In the genomic region with DNA sequence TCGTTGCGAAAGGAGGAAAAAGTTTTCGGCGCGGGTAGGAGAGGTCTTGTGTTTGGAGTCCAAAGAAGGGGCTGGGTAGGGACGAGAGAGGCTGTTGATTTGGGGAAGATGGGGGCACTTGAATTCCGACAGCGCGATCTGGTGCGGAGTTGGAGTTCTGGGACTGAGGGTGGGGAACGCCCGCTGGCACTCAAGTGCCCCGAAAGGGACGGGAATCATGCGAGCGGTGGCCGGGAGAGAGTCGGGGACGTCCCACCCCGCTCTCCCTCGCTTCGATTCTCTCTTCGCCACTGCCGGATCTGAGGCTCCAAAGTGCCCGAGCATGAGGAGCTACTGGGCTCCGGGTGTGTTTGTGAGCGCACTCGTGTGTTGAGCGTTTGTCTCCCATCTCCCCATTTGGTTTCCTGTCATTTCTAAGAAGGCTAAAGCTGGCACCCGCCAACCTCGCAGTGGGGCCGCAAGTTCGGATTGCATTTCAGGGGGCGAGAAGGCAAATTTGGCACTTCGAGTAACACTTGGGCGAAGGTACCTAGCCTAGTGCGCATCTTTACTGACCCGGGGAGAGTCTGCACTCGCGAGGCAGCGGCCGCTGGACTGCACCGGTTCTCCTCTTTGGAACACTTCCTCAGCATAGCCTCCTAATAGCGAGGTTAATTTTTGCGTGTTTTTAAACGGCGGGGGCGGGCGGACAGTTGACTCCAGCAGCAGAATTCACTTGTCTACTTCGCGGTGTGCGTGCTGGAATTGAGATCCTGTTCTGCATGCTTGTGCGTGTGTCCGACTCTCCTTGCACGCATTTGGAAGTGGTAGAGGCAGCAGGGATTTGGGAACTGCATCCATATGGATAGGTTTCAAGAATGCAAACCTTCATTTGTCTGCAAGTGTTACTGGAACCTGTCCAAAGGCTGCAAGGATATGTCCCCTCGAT, we compare ENCODE assay signal across 9 cellular contexts. TPM values are rescaled to one million over a fixed set of nuclear protein-coding genes. Genes with fewer than 3 reads are reported as not detected.
DNase-seq lines count a peak whose midpoint lies in the region; ATAC-seq, FAIRE-seq and TF ChIP-seq lines count a peak whose summit lies in the region.
"Had no signal": no experiment of that assay in that cellular context is flagged by ENCODE, and none has a peak within 500 bp of the region (broad histone marks: within the 10 kb centered on the region; RNA-seq: fewer than 3 reads in every experiment).

No MANE protein-coding gene starts in this region.

- H3K27me3 Mint-ChIP-seq in MCF 10A (ENCODE audit: insufficient read depth, unreplicated experiment) (peaks cover 54% of the 10 kb centered on the region), mesothelial cell of epicardium (ENCODE audit: low read depth) (peaks cover 88% of the 10 kb centered on the region)

- H3K4me1 Mint-ChIP-seq in MCF 10A (ENCODE audit: insufficient read depth, unreplicated experiment) (peaks cover 26% of the 10 kb centered on the region), mesothelial cell of epicardium (peaks cover 26% of the 10 kb centered on the region)

- POLR2A ChIA-PET in MCF 10A (lab: Yijun Ruan, JAX), result interaction anchor here (0.6 to 1.4 kb wide), 2 partner anchors 28 to 95 kb away, joined by 3 to 4 read pairs; no protein-coding TSS in a partner anchor

- H3K4me3 Mint-ChIP-seq in MCF 10A (ENCODE audit: unreplicated experiment) (peak overlapping the region; percentile 89), mesothelial cell of epicardium (peak overlapping the region; percentile 92)
- H3K4me3 Mint-ChIP-seq: activated B cell treated with CpG ODN at 0.5 μM for 24 hours had no signal

- no peak overlapping the region for H3K27ac Mint-ChIP-seq in MCF 10A (ENCODE audit: low read depth, unreplicated experiment)
- H3K27ac Mint-ChIP-seq in mesothelial cell of epicardium, result peak overlapping the region; percentile 75
- H3K27ac Mint-ChIP-seq: activated B cell treated with CpG ODN at 0.5 μM for 24 hours had no signal

- H3K9me3 Mint-ChIP-seq in MCF 10A (ENCODE audit: unreplicated experiment) (no peaks in the 10 kb centered on the region), mesothelial cell of epicardium (no peaks in the 10 kb centered on the region)
- H3K9me3 Mint-ChIP-seq: activated B cell treated with CpG ODN at 0.5 μM for 24 hours had no signal

- intact Hi-C loops in MCF 10A (cut with micrococcal nuclease), result loop anchor here (2.0 kb wide), 1 partner anchor 427 kb away; no protein-coding TSS in a partner anchor

- CTCF ChIA-PET in MCF 10A (lab: Yijun Ruan, JAX), result interaction anchor here (0.6 to 1.6 kb wide), 5 partner anchors 7 to 565 kb away, joined by 3 to 7 read pairs (median 5); no protein-coding TSS in a partner anchor

- no peaks in the 10 kb centered on the region for H3K36me3 Mint-ChIP-seq in MCF 10A (ENCODE audit: insufficient read depth, unreplicated experiment)
- no peaks in the 10 kb centered on the region for H3K36me3 Mint-ChIP-seq in mesothelial cell of epicardium

- TF ChIP-seq CTCF in MCF 10A (IDR thresholded peaks at IDR 0.05; ENCODE audit: unreplicated experiment), result no peak
- TF ChIP-seq CTCF in mesothelial cell of epicardium (IDR thresholded peaks at IDR 0.05; ENCODE audit: unreplicated experiment), result no peak

- peak; percentile 22 for DNase-seq in stimulated activated CD4-positive, alpha-beta T cell treated with anti-CD3 and anti-CD28 coated beads, Interleukin-15, amount 100 ng/mL, for 24 hours
- DNase-seq in stimulated activated CD4-positive, alpha-beta T cell treated with anti-CD3 and anti-CD28 coated beads, Interleukin-4, amount 100 ng/mL, for 1 hour, result no peak
- DNase-seq in MCF 10A (ENCODE audit: unreplicated experiment), result peak; percentile 50
- DNase-seq in mesothelial cell of epicardium (ENCODE audit: low spot score in 2 of 2, unreplicated experiment in 2 of 2), result peak; percentile 20 to 47
- no peak for DNase-seq in urothelium cell line (ENCODE audit: low spot score)
- no peak for DNase-seq in GF-D8 (lab: John Stamatoyannopoulos, UW)
- DNase-seq in inferior parietal cortex (ENCODE audit: extremely low spot score), result no peak
- DNase-seq: activated B cell treated with CpG ODN at 0.5 μM for 24 hours had no signal

- BruUV-seq in MCF 10A (replicated peaks; lab: Mats Ljungman, UMichigan), result no TSS peak

- no peak for ATAC-seq in GM19351 (IDR thresholded peaks at IDR 0.05; ENCODE audit: unreplicated experiment)

- FAIRE-seq in urothelium cell line (lab: Jason Lieb, UNC), result no peak

RNA-seq across cellular contexts. Expression of a gene that starts 1.2 kb away (rescaled TPM):
- total RNA-seq in MCF 10A (2022) (0.56 and 0.71 TPM in 2 replicates), mesothelial cell of epicardium (5.4 to 6.9 TPM (median 6.4 TPM) in 3 replicates)
- total RNA-seq: activated B cell treated with CpG ODN at 0.5 μM for 24 hours had no signal

Comparison
In these comparisons a context has a peak if more than half of its experiments do, and no peak if none do; other contexts are left out.
1. DNase-seq: peak in stimulated activated CD4-positive, alpha-beta T cell treated with anti-CD3 and anti-CD28 coated beads, Interleukin-15, amount 100 ng/mL, for 24 hours (single experiment), MCF 10A (single experiment) and mesothelial cell of epicardium (2 of 2); none in stimulated activated CD4-positive, alpha-beta T cell treated with anti-CD3 and anti-CD28 coated beads, Interleukin-4, amount 100 ng/mL, for 1 hour (single experiment), urothelium cell line (single experiment), GF-D8 (single experiment) and inferior parietal cortex (single experiment).